8 cellular contexts compared by ENCODE assay signal in genomic region chr11:105034494-105035261, GRCh38. TPM values are rescaled to one million over a fixed set of nuclear protein-coding genes. Genes with fewer than 3 reads are reported as not detected.
DNase-seq lines count a peak whose midpoint lies in the region; ATAC-seq, FAIRE-seq and TF ChIP-seq lines count a peak whose summit lies in the region.
"Not testable (repeated sequence)": the region's sequence is repeated elsewhere in the genome, so short reads cannot be mapped to it uniquely, and the experiment has no call there.

Gene CASP1, minus strand, starts transcription at chr11:105035144. Its CDS starts 31 bp downstream, at chr11:105035113.

- not testable (repeated sequence) for H3K36me3 Mint-ChIP-seq in brain

- H3K4me3 Mint-ChIP-seq in brain: peak within 1 kb of the TSS in 3 of 5 experiments; percentile 20 to 75 (median 69)

- not testable (repeated sequence) for H3K9me3 ChIP-seq in heart left ventricle; parathyroid adenoma (ENCODE audit: control insufficient read depth, low read length); uterus

- H3K27me3 ChIP-seq in heart left ventricle; parathyroid adenoma (ENCODE audit: control insufficient read depth, insufficient read depth, low read length); uterus: not testable (repeated sequence)

- not testable (repeated sequence) for H3K79me2 ChIP-seq in parathyroid adenoma

- not testable (repeated sequence) for H3K4me1 Mint-ChIP-seq in brain

- peak within 1 kb of the TSS; percentile 31 for H3K4me3 ChIP-seq in HFF-Myc (replicated peaks; ENCODE audit: low read depth, low read length)
- H3K4me3 ChIP-seq in heart left ventricle: peak within 1 kb of the TSS; percentile 12 to 66 (median 52)
- H3K4me3 ChIP-seq in parathyroid adenoma (ENCODE audit: low read depth, low read length): peak within 1 kb of the TSS; percentile 42
- H3K4me3 ChIP-seq in uterus: peak within 1 kb of the TSS; percentile 14 to 18

- peak; percentile 86 for FAIRE-seq in GM18507 (lab: Jason Lieb, UNC)

- peak within 1 kb of the TSS in 3 of 5 experiments; percentile 48 to 85 (median 59) for H3K27ac Mint-ChIP-seq in brain

- intact Hi-C loops in T-helper 2 cell treated with Interferon-gamma antibody and Interleukin-4, amounts not matched to agents 100 ng/mL and 5 ng/mL, for 36 hours (cut with micrococcal nuclease): loop anchor here (5.0 kb wide), 1 partner anchor 68 kb away; no protein-coding TSS in a partner anchor
- intact Hi-C loops in heart left ventricle (cut with DNase I): loop anchor here in 2 of 10 donors (10.0 kb wide), 1 partner anchor 70 kb away; the partner anchor contains the start of gene CASP4 (in 2 of the 2)
- intact Hi-C loops in uterus (cut with DNase I; ENCODE audit: low total_unique reads): not testable (repeated sequence)

- H3K36me3 ChIP-seq in heart left ventricle: peaks cover 0 to 22% (median 15%) of the 10 kb centered on the region in 9 donors
- H3K36me3 ChIP-seq in parathyroid adenoma (ENCODE audit: control insufficient read depth, insufficient read depth, low read length); uterus: not testable (repeated sequence)

- 38 to 49% (median 44%) methylated on average over 3 of the region's 3 CpGs for WGBS in heart left ventricle, 4 donors

- H3K9ac ChIP-seq in parathyroid adenoma: not testable (repeated sequence)

- not testable (repeated sequence) for TF ChIP-seq CTCF in HFF-Myc (IDR thresholded peaks at IDR 0.05; ENCODE audit: low read depth, low read length, missing control alignments); brain (conservative IDR thresholded peaks at IDR 0.05); heart left ventricle (IDR thresholded peaks at IDR 0.05); parathyroid adenoma (IDR thresholded peaks at IDR 0.05); uterus (IDR thresholded peaks at IDR 0.05)

- not testable (repeated sequence) for H2AFZ ChIP-seq in parathyroid adenoma

- not testable (repeated sequence) for H3K4me2 ChIP-seq in parathyroid adenoma (ENCODE audit: low read length)

- peaks cover 0 to 63% (median 3%) of the 10 kb centered on the region in 12 donors for H3K4me1 ChIP-seq in heart left ventricle
- not testable (repeated sequence) for H3K4me1 ChIP-seq in parathyroid adenoma, uterus

- H3K27ac ChIP-seq in heart left ventricle: peak within 1 kb of the TSS; percentile 52 to 96 (median 68)
- peak within 1 kb of the TSS; percentile 36 for H3K27ac ChIP-seq in parathyroid adenoma
- peak within 1 kb of the TSS; percentile 63 to 78 for H3K27ac ChIP-seq in uterus

- TF ChIP-seq POLR2A in heart left ventricle (IDR thresholded peaks at IDR 0.05): peak in 1 of 2 donors; percentile 31
- not testable (repeated sequence) for TF ChIP-seq POLR2A in uterus (IDR thresholded peaks at IDR 0.05)

- not testable (repeated sequence) for H3K9me3 Mint-ChIP-seq in brain

- ATAC-seq in heart left ventricle: peak; percentile 64 to 90 (median 88)

- DNase-seq in GM18507 (ENCODE audit: extremely low spot score, insufficient read length, low read depth); HFF-Myc (ENCODE audit: extremely low read depth, low read depth): not testable (repeated sequence)
- DNase-seq in HS-5 (ENCODE audit: low read depth) (peak; percentile 43), heart left ventricle (peak in 3 of 5 donors; percentile 36 to 54 (median 42)), uterus (peak; percentile 29 to 48)

- not testable (repeated sequence) for H3K27me3 Mint-ChIP-seq in brain

RNA-seq across cellular contexts. Expression of gene CASP1, which starts in this region (rescaled TPM):
- total RNA-seq in T-helper 2 cell treated with Interferon-gamma antibody and Interleukin-4, amounts not matched to agents 100 ng/mL and 5 ng/mL, for 36 hours: 52.8 and 55.5 TPM in 2 replicates
- polyA plus RNA-seq in brain (ENCODE audit: insufficient read depth, low read depth, low replicate concordance) (1.8 TPM), heart left ventricle (1 to 10 TPM; 4.8 to 8.6 TPM)
- total RNA-seq in heart left ventricle (10 to 100 TPM in 2 of 9 donors, 1 to 10 TPM in 7; 2.8 to 68.4 (median 7.8) TPM), uterus (10 to 100 TPM in 3 of 4 donors, 1 to 10 TPM in 1; 5.8 to 33.8 (median 16.9) TPM)
